ENCODE assay signal across 1 cellular context in the genomic region with DNA sequence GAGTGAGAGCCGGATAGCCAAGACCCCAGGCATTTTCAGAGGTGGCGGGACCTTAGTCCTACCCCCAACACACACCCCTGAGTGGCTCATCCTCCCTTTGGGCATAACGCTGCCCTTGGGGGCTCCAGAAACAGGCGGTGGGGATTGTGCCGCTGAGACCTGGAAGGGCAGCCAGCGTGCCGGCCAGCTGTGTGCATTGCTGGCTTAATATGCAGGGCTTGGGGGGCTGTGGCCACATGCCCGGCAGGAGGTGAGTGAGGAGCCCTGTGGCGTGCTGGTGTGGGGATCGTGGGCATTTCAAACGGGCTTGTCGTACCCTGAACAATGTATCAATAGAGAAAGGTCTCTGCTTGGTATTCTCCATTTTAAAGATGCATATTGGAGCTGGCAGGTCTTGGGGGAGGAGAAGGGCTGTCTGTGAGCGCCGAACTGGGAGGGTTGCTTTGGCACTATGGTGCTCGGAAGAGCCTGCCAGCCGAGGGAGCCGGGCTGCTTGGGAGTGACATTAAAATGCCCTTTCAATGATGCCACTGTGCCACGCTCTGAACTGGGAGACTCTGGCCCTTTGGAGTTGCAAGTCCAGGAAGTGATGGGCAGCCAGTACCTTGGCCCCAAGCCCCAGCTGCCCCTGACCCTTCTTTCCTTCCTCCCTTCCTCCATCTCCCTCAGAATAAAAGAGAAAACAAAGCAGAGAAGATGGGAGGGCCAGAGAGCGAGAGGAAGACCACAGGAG.
TF ChIP-seq lines count a peak whose summit lies in the region.

No MANE protein-coding gene starts in this region.

TF ChIP-seq in GM23338, 12 proteins besides CTCF, POLR2A, EP300 and RAD21 (continued from another document):
- TF ChIP-seq, protein P1, sequence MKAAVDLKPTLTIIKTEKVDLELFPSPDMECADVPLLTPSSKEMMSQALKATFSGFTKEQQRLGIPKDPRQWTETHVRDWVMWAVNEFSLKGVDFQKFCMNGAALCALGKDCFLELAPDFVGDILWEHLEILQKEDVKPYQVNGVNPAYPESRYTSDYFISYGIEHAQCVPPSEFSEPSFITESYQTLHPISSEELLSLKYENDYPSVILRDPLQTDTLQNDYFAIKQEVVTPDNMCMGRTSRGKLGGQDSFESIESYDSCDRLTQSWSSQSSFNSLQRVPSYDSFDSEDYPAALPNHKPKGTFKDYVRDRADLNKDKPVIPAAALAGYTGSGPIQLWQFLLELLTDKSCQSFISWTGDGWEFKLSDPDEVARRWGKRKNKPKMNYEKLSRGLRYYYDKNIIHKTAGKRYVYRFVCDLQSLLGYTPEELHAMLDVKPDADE (IDR thresholded peaks at IDR 0.05) = no peak
